In the genomic region with DNA sequence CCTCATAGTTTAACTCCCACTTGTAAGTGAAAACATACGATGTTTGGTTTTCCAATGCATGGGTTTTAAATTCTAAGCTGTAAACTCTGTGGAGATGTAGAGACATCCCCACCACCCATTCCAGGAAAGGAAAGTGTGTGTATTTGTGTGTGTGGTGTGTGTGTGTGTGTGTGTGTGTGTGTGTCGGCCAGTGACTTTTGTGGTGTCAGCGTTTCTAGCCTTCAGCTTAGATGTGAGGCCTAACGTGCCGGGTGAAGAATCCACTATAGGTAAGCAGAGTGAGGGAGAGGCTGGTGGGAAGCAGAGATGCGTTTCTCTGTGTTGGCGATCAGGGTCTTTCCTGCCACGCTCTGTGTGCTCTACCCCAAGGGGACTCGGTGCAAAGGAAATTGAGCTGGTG, we compare ENCODE assay signal across 25 cellular contexts.
A peak's percentile ranks its signal among the peaks of the same experiment; 100 is the strongest.
DNase-seq lines count a peak whose midpoint lies in the region; ATAC-seq, FAIRE-seq and TF ChIP-seq lines count a peak whose summit lies in the region.
"Had no signal": no experiment of that assay in that cellular context is flagged by ENCODE, and none has a peak within 500 bp of the region (broad histone marks: within the 10 kb centered on the region; RNA-seq: fewer than 3 reads in every experiment).

No MANE protein-coding gene starts in this region.

- H3K36me3 ChIP-seq in HepG2 (replicated peaks in 1 of 2; ENCODE audit: control insufficient read depth in 1 of 2, insufficient read depth in 2 of 2, low read length in 2 of 2) (no peaks in the 10 kb centered on the region), right lobe of liver (no peaks in the 10 kb centered on the region), IMR-90 (ENCODE audit: control insufficient read depth, insufficient read depth, low read length) (no peaks in the 10 kb centered on the region), K562 (ENCODE audit: control insufficient read depth, insufficient read depth, low read length) (no peaks in the 10 kb centered on the region), neutrophil (no peaks in the 10 kb centered on the region)
- H3K36me3 ChIP-seq: BE2C, BLaER1 had no signal

- no peak for TF ChIP-seq EP300 in HepG2 (IDR thresholded peaks at IDR 0.05; ENCODE audit: low read depth in 2 of 2, low read length in 2 of 2)
- TF ChIP-seq EP300 in HepG2 (CRISPR knock-in tag; IDR thresholded peaks at IDR 0.05; ENCODE audit: borderline replicate concordance): no peak
- no peak for TF ChIP-seq EP300 in K562 (IDR thresholded peaks at IDR 0.05; ENCODE audit: low read length)

- H3K9me1 ChIP-seq in IMR-90 (ENCODE audit: insufficient read depth, low read length): peaks cover 21% of the 10 kb centered on the region
- no peaks in the 10 kb centered on the region for H3K9me1 ChIP-seq in K562 (ENCODE audit: control insufficient read depth, insufficient read depth, low read length)

- no peak overlapping the region; the same call in 1 of the 2 replicates for H3K23ac ChIP-seq in IMR-90 (ENCODE audit: low read depth, low read length)

- H3K79me1 ChIP-seq in IMR-90 (ENCODE audit: low read depth in 1 of 2, low read length in 2 of 2): no peaks in the 10 kb centered on the region

- H3K4me2 ChIP-seq in HepG2 (ENCODE audit: low read depth, low read length): no peak overlapping the region
- H3K4me2 ChIP-seq in IMR-90 (ENCODE audit: low read depth, low read length): no peak overlapping the region
- H3K4me2 ChIP-seq in K562 (ENCODE audit: insufficient read depth, low read length): no peak overlapping the region
- H3K4me2 ChIP-seq: BLaER1 had no signal

- H3K4ac ChIP-seq in IMR-90 (ENCODE audit: low read depth, low read length): no peak overlapping the region

- BruUV-seq in HepG2 (replicated peaks; lab: Mats Ljungman, UMichigan): no TSS peak
- BruUV-seq in IMR-90 (replicated peaks; lab: Mats Ljungman, UMichigan): no TSS peak
- BruUV-seq in K562 (replicated peaks; lab: Mats Ljungman, UMichigan): no TSS peak

- H3K56ac ChIP-seq in IMR-90 (ENCODE audit: extremely low read depth, insufficient read depth, low read length): no peak overlapping the region

- FAIRE-seq in HepG2 (lab: Jason Lieb, UNC): no peak
- FAIRE-seq in K562 (lab: Jason Lieb, UNC): no peak
- FAIRE-seq: A204.1, D721Med, GM12878, GM18507 had no signal

- H3K4me1 ChIP-seq in HepG2 (ENCODE audit: insufficient read depth, low read length): no peaks in the 10 kb centered on the region
- H3K4me1 ChIP-seq in right lobe of liver: no peaks in the 10 kb centered on the region
- peaks cover 11% of the 10 kb centered on the region for H3K4me1 ChIP-seq in IMR-90 (ENCODE audit: control insufficient read depth, insufficient read depth, low read length)
- no peaks in the 10 kb centered on the region for H3K4me1 ChIP-seq in K562 (replicated peaks in 1 of 2; ENCODE audit: control insufficient read depth in 2 of 2, insufficient read depth in 2 of 2, low read length in 2 of 2)
- H3K4me1 ChIP-seq in neutrophil (ENCODE audit: control insufficient read depth in 1 of 2, insufficient read depth in 1 of 2, low read depth in 1 of 2, low read length in 1 of 2): peaks cover 67 to 76% of the 10 kb centered on the region in 2 experiments
- H3K4me1 ChIP-seq: BE2C, BLaER1, Caco-2 had no signal

- H3K27me3 ChIP-seq in HepG2 (ENCODE audit: control insufficient read depth in 1 of 2, insufficient read depth in 2 of 2, low read length in 2 of 2): peaks cover 1 to 11% of the 10 kb centered on the region in 2 experiments; a peak in 1 of 5 replicates
- no peaks in the 10 kb centered on the region for H3K27me3 ChIP-seq in right lobe of liver
- H3K27me3 ChIP-seq in IMR-90 (ENCODE audit: control insufficient read depth, insufficient read depth, low read length): peaks cover 3% of the 10 kb centered on the region; the same call in 1 of the 2 replicates
- peaks cover 3 to 15% of the 10 kb centered on the region in 2 experiments; a peak in 3 of 5 replicates for H3K27me3 ChIP-seq in K562 (ENCODE audit: control insufficient read depth in 2 of 2, insufficient read depth in 2 of 2, low read length in 2 of 2)
- H3K27me3 ChIP-seq in neutrophil: no peaks in the 10 kb centered on the region
- H3K27me3 ChIP-seq: BLaER1 had no signal

- H3K18ac ChIP-seq in IMR-90 (ENCODE audit: low read depth, low read length): no peak overlapping the region

- H3K4me3 ChIP-seq in HepG2 (replicated peaks in 1 of 3; ENCODE audit: insufficient read depth in 1 of 3, low read depth in 2 of 3, low read length in 3 of 3) (no peak overlapping the region), right lobe of liver (no peak overlapping the region), IMR-90 (ENCODE audit: insufficient read depth, low read depth, low read length) (no peak overlapping the region), K562 (no peak overlapping the region), neutrophil (ENCODE audit: low read depth in 1 of 2, low read length in 1 of 2) (no peak overlapping the region)
- H3K4me3 ChIP-seq: BLaER1, GM12878 had no signal

- no peak for TF ChIP-seq RAD21 in HepG2 (CRISPR knock-in tag; IDR thresholded peaks at IDR 0.05)
- no peak for TF ChIP-seq RAD21 in IMR-90 (IDR thresholded peaks at IDR 0.05; ENCODE audit: low read length)
- TF ChIP-seq RAD21 in K562 (CRISPR knock-in tag; conservative IDR thresholded peaks at IDR 0.05 in 1 of 2, IDR thresholded peaks at IDR 0.05 in 1 of 2): no peak

- WGBS in HepG2 (ENCODE audit: low lambda C conversion rate): 53% methylated on average over 9 of the region's 9 CpGs
- WGBS in right lobe of liver (ENCODE audit: insufficient coverage, low coverage, low lambda C conversion rate, missing lambda C conversion rate): 85% methylated on average over 9 of the region's 9 CpGs
- 92% methylated on average over 8 of the region's 9 CpGs; no CpG with 5 or more reads in 1 of the 2 experiments for WGBS in IMR-90 (ENCODE audit: extremely low coverage in 2 of 2, insufficient read length in 1 of 2), 2 experiments
- 2% methylated on average over 6 of the region's 9 CpGs for WGBS in K562 (ENCODE audit: insufficient coverage, low coverage, missing lambda C conversion rate)

- no peak overlapping the region for H4K8ac ChIP-seq in IMR-90 (ENCODE audit: low read depth in 2 of 2, low read length in 2 of 2)

- no peak overlapping the region for H2BK15ac ChIP-seq in IMR-90 (ENCODE audit: low read depth, low read length)

- no peak overlapping the region for H2BK5ac ChIP-seq in IMR-90 (ENCODE audit: low read depth, low read length, poor library complexity, severe bottlenecking)

- H3K79me2 ChIP-seq in HepG2 (ENCODE audit: insufficient read depth, low read length): no peaks in the 10 kb centered on the region
- no peaks in the 10 kb centered on the region for H3K79me2 ChIP-seq in K562 (ENCODE audit: control insufficient read depth, insufficient read depth, low read length)

- H3K9me3 ChIP-seq in HepG2 (ENCODE audit: low read length) (no peaks in the 10 kb centered on the region), right lobe of liver (no peaks in the 10 kb centered on the region), IMR-90 (ENCODE audit: control insufficient read depth, insufficient read depth, low read length) (peaks cover 4% of the 10 kb centered on the region), K562 (replicated peaks; ENCODE audit: control insufficient read depth, insufficient read depth, low read depth, low read length) (no peaks in the 10 kb centered on the region), neutrophil (no peaks in the 10 kb centered on the region)
- H3K9me3 ChIP-seq: BE2C, BLaER1, Caco-2 had no signal

- intact Hi-C loops in HepG2 (cut with micrococcal nuclease; ENCODE audit: unreplicated experiment) (no loop called here), right lobe of liver (cut with DNase I) (no loop called here), IMR-90 (cut with micrococcal nuclease) (no loop called here), K562 (cut with micrococcal nuclease) (no loop called here)

- CTCF ChIA-PET in HepG2 (lab: Yijun Ruan, JAX; ENCODE audit: low intra/inter-chr PET ratio, low total read pairs) (no interaction called here), IMR-90 (lab: Yijun Ruan, JAX) (interaction anchor here (0.6 kb wide), 1 partner anchor 54 kb away, joined by 3 read pairs; no protein-coding TSS in a partner anchor), K562 (lab: Yijun Ruan, JAX; ENCODE audit: low intra/inter-chr PET ratio) (no interaction called here)

- no peak overlapping the region for H3K27ac ChIP-seq in HepG2 (ENCODE audit: extremely low read length, insufficient read depth, low read length)
- no peak overlapping the region for H3K27ac ChIP-seq in right lobe of liver
- no peak overlapping the region for H3K27ac ChIP-seq in IMR-90 (ENCODE audit: insufficient read depth, low read length)
- no peak overlapping the region for H3K27ac ChIP-seq in K562 (ENCODE audit: extremely low read depth, low read depth, low read length)
- H3K27ac ChIP-seq in neutrophil: peak overlapping the region; percentile 87
- H3K27ac ChIP-seq: 22Rv1, BLaER1 had no signal

- POLR2A ChIA-PET in HepG2 (lab: Yijun Ruan, JAX): no interaction called here
- POLR2A ChIA-PET in IMR-90 (lab: Charles Lee; ENCODE audit: unreplicated experiment): no interaction called here
- POLR2A ChIA-PET in K562 (lab: Yijun Ruan, JAX): no interaction called here

- H3K9ac ChIP-seq in HepG2 (ENCODE audit: insufficient read depth, low read depth, low read length) (no peak overlapping the region), IMR-90 (ENCODE audit: low read depth, low read length) (no peak overlapping the region), K562 (ENCODE audit: insufficient read depth in 1 of 2, low read depth in 2 of 2, low read length in 2 of 2) (no peak overlapping the region)
- H3K9ac ChIP-seq: BLaER1 had no signal

- no peak for TF ChIP-seq CTCF in HepG2 (CRISPR knock-in tag; IDR thresholded peaks at IDR 0.05)
- TF ChIP-seq CTCF in right lobe of liver (IDR thresholded peaks at IDR 0.05): no peak
- no peak for TF ChIP-seq CTCF in IMR-90 (conservative IDR thresholded peaks at IDR 0.05; ENCODE audit: low read depth, low read length)
- no peak for TF ChIP-seq CTCF in K562 (IDR thresholded peaks at IDR 0.05 in 2 of 3, conservative IDR thresholded peaks at IDR 0.05 in 1 of 3; ENCODE audit: insufficient read depth in 2 of 3, low read depth in 1 of 3, low read length in 3 of 3)
- no peak for TF ChIP-seq CTCF in neutrophil (IDR thresholded peaks at IDR 0.05)

- H2BK20ac ChIP-seq in IMR-90 (ENCODE audit: low read depth, low read length): no peak overlapping the region

- H4K91ac ChIP-seq in IMR-90 (ENCODE audit: insufficient read depth, low read depth, low read length): no peak overlapping the region

- no peak overlapping the region for H4K5ac ChIP-seq in IMR-90 (ENCODE audit: low read depth, low read length)

- in situ Hi-C loops in HepG2 (cut with HindIII; ENCODE audit: extremely low pct_ligation_motif_present, low pct_unique_long_range_greater_than_20kb) (no loop called here), IMR-90 (cut with MboI; ENCODE audit: low sequenced_read_pairs) (no loop called here), K562 (cut with MboI) (no loop called here)

- dilution Hi-C loops in IMR-90 (cut with HindIII; ENCODE audit: low sequenced_read_pairs, unreplicated experiment): no loop called here

- ATAC-seq in HepG2 (no peak), right lobe of liver (no peak), IMR-90 (ENCODE audit: low read depth) (no peak), K562 (no peak)
- ATAC-seq: CD8-positive, alpha-beta T cell; GM12878 had no signal

- no peak overlapping the region for H2AK9ac ChIP-seq in IMR-90 (replicated peaks; ENCODE audit: low read depth, low read length, poor library complexity)

- no peak overlapping the region for H2BK120ac ChIP-seq in IMR-90 (ENCODE audit: low read depth, low read length)

- no peak overlapping the region for H2AFZ ChIP-seq in HepG2 (ENCODE audit: low read length)
- no peak overlapping the region for H2AFZ ChIP-seq in IMR-90 (replicated peaks; ENCODE audit: low read length, poor library complexity)
- no peak overlapping the region for H2AFZ ChIP-seq in K562 (ENCODE audit: low read depth, low read length)

- no peak for TF ChIP-seq POLR2A in HepG2 (IDR thresholded peaks at IDR 0.05; ENCODE audit: insufficient read depth in 1 of 2, low read depth in 2 of 2, low read length in 2 of 2)
- no peak for TF ChIP-seq POLR2A in right lobe of liver (IDR thresholded peaks at IDR 0.05)
- TF ChIP-seq POLR2A in IMR-90 (IDR thresholded peaks at IDR 0.05; ENCODE audit: low read depth, low read length): no peak
- TF ChIP-seq POLR2A in K562 (conservative IDR thresholded peaks at IDR 0.05): no peak

- H3K14ac ChIP-seq in IMR-90 (replicated peaks; ENCODE audit: low read depth, low read length): no peak overlapping the region

- H4K20me1 ChIP-seq in HepG2 (ENCODE audit: insufficient read depth, low read length) (no peaks in the 10 kb centered on the region), IMR-90 (ENCODE audit: insufficient read depth, low read length) (no peaks in the 10 kb centered on the region; the same call in 1 of the 2 replicates), K562 (replicated peaks; ENCODE audit: control insufficient read depth, insufficient read depth, low read length) (no peaks in the 10 kb centered on the region)
- H4K20me1 ChIP-seq: BLaER1 had no signal

- DNase-seq in HepG2 (ENCODE audit: low spot score) (no peak), right lobe of liver (no peak), IMR-90 (no peak), K562 (ENCODE audit: extremely low read depth in 1 of 4, low spot score in 3 of 4) (no peak), NCI-H146 treated with DMSO at 0.1 percent for 48 hours (lab: John Stamatoyannopoulos, UW; ENCODE audit: unreplicated experiment) (no peak), AML-193 (lab: John Stamatoyannopoulos, UW) (no peak), DMS153 (lab: John Stamatoyannopoulos, UW) (no peak)
- DNase-seq: BE2C; C1 segment of cervical spinal cord; Caco-2; Calu3; CD4-positive, alpha-beta T cell; CD8-positive, alpha-beta T cell; DMS53; DMS79; DND-41; EL; GDM1 had no signal

- no peak overlapping the region for H2AK5ac ChIP-seq in IMR-90 (ENCODE audit: low read depth, low read length)
